ENCODE assay signal across 8 cellular contexts in genomic region chr9:136363106-136363605, GRCh38.
DNase-seq lines count a peak whose midpoint lies in the region; ATAC-seq and TF ChIP-seq lines count a peak whose summit lies in the region.

No MANE protein-coding gene starts in this region.

- DNase-seq in AG10803 (ENCODE audit: low read depth) (peak; percentile 93), NCI-H2227 treated with DMSO at 0.1 percent for 48 hours (lab: John Stamatoyannopoulos, UW) (peak; percentile 64), cerebellar nuclear complex (lab: John Stamatoyannopoulos, UW) (peak; percentile 72 to 82), kidney glomerular epithelial cell (lab: John Stamatoyannopoulos, UW) (peak; percentile 81)
- peak; percentile 90 for DNase-seq in activated CD4-positive, alpha-beta T cell treated with anti-CD3 and anti-CD28 coated beads for 1 hour
- peak; percentile 86 to 95 for DNase-seq in stimulated activated CD4-positive, alpha-beta T cell treated with anti-CD3 and anti-CD28 coated beads, Interleukin-1b, Interleukin-23, amount 100 ng/mL, for 1 hour (ENCODE audit: low read depth in 2 of 2)

- peak overlapping the region; percentile 70 for H3K4me3 ChIP-seq in AG10803 (ENCODE audit: low read length)

- TF ChIP-seq CTCF in AG10803 (conservative IDR thresholded peaks at IDR 0.05; ENCODE audit: low read length) = no peak

- ATAC-seq in GM19023 (IDR thresholded peaks at IDR 0.05; ENCODE audit: unreplicated experiment) = peak; percentile 69
- peak; percentile 67 for ATAC-seq in HG03175 (IDR thresholded peaks at IDR 0.05; ENCODE audit: unreplicated experiment)

Comparison
In these comparisons a context has a peak if more than half of its experiments do, and no peak if none do; other contexts are left out.
1. Peak in every context shown above with its lines: DNase-seq, ATAC-seq and H3K4me3 ChIP-seq.